Comparison of ENCODE assay signal across 8 cellular contexts in the genomic region with DNA sequence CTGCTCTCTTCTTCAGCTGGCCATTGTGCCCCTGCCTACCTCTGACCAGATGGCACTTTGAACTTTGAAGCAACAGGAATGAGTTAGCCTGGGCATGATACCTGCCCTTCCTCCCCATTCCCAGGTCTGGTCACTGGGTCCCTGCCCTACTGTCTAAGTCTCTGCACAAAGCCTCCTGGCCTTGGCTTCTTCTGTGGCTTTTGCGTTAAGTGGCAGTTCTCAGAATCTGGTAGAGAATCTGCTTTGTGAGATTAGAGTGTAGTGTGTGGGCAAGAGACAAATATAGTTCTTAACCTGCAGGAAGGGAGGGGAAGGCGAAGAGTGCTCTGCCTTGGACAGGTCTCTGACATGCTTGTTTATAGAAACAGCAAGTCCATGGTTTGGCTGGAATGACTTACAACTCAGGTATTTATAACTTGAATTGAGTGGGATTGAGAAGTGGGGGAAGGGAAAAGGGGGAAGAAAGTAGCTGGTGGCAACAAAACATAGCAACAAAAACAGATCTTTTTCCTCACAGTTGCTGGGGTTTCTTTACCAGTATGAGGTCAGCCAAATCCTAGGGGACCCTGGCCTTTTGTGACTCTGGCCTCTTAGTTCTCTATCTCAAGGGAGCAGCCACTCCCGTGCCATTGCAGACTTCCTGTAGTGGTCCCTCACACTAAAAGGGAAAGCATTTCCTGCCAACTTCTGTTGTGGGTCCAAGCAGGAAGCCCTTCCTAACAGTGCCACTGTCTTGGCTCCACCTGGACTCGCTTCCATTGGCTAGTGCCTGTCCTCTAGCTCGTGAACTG. TPM values are rescaled to one million over a fixed set of nuclear protein-coding genes. Genes with fewer than 3 reads are reported as not detected.
DNase-seq lines count a peak whose midpoint lies in the region; ATAC-seq and TF ChIP-seq lines count a peak whose summit lies in the region.

No MANE protein-coding gene starts in this region.

- intact Hi-C loops in left colon (cut with DNase I, micrococcal nuclease) = no loop called here

- no peaks in the 10 kb centered on the region for H3K27me3 Mint-ChIP-seq in stimulated activated naive CD8-positive, alpha-beta T cell treated with anti-CD3 and anti-CD28 coated beads, Interleukin-15, Interleukin-2, amounts not matched to agents 100 ng/mL and 50 ng/mL, for 24 hours
- no peaks in the 10 kb centered on the region for H3K27me3 Mint-ChIP-seq in progenitor cell of endocrine pancreas

- no peak overlapping the region for H3K4me3 Mint-ChIP-seq in stimulated activated naive CD8-positive, alpha-beta T cell treated with anti-CD3 and anti-CD28 coated beads, Interleukin-15, Interleukin-2, amounts not matched to agents 100 ng/mL and 50 ng/mL, for 24 hours
- no peak overlapping the region for H3K4me3 Mint-ChIP-seq in progenitor cell of endocrine pancreas (ENCODE audit: low read depth)

- peaks cover 48% of the 10 kb centered on the region for H3K4me1 Mint-ChIP-seq in stimulated activated naive CD8-positive, alpha-beta T cell treated with anti-CD3 and anti-CD28 coated beads, Interleukin-15, Interleukin-2, amounts not matched to agents 100 ng/mL and 50 ng/mL, for 24 hours (ENCODE audit: low read depth)
- peaks cover 19% of the 10 kb centered on the region for H3K4me1 Mint-ChIP-seq in progenitor cell of endocrine pancreas (ENCODE audit: low read depth)

- TF ChIP-seq CTCF in progenitor cell of endocrine pancreas (IDR thresholded peaks at IDR 0.05; ENCODE audit: unreplicated experiment) = no peak

- ATAC-seq in stimulated activated naive CD8-positive, alpha-beta T cell treated with anti-CD3 and anti-CD28 coated beads, Interleukin-15, Interleukin-2, amounts not matched to agents 100 U/mL and 50 U/mL, for 24 hours = no peak
- peak; percentile 67 for ATAC-seq in left colon
- no peak for ATAC-seq in HG02870 (IDR thresholded peaks at IDR 0.05; ENCODE audit: unreplicated experiment)
- ATAC-seq in HG03565 (IDR thresholded peaks at IDR 0.05; ENCODE audit: unreplicated experiment) = no peak

- H3K9me3 Mint-ChIP-seq in stimulated activated naive CD8-positive, alpha-beta T cell treated with anti-CD3 and anti-CD28 coated beads, Interleukin-15, Interleukin-2, amounts not matched to agents 100 ng/mL and 50 ng/mL, for 24 hours = no peaks in the 10 kb centered on the region
- no peaks in the 10 kb centered on the region for H3K9me3 Mint-ChIP-seq in progenitor cell of endocrine pancreas (ENCODE audit: low read depth)

- H3K36me3 Mint-ChIP-seq in stimulated activated naive CD8-positive, alpha-beta T cell treated with anti-CD3 and anti-CD28 coated beads, Interleukin-15, Interleukin-2, amounts not matched to agents 100 ng/mL and 50 ng/mL, for 24 hours (ENCODE audit: low read depth) = no peaks in the 10 kb centered on the region
- no peaks in the 10 kb centered on the region for H3K36me3 Mint-ChIP-seq in progenitor cell of endocrine pancreas (ENCODE audit: insufficient read depth)

- no peak for DNase-seq in stimulated activated naive CD8-positive, alpha-beta T cell treated with anti-CD3 and anti-CD28 coated beads, Interleukin-15, Interleukin-2, amounts not matched to agents 100 U/mL and 50 U/mL, for 24 hours
- DNase-seq in astrocyte of the hippocampus (ENCODE audit: low read depth, low spot score) (peak; percentile 88), left colon (no peak), progenitor cell of endocrine pancreas (ENCODE audit: low spot score, unreplicated experiment) (no peak), middle frontal gyrus (ENCODE audit: extremely low spot score, low spot score) (no peak)

- peak overlapping the region; percentile 75 for H3K27ac Mint-ChIP-seq in stimulated activated naive CD8-positive, alpha-beta T cell treated with anti-CD3 and anti-CD28 coated beads, Interleukin-15, Interleukin-2, amounts not matched to agents 100 ng/mL and 50 ng/mL, for 24 hours
- no peak overlapping the region for H3K27ac Mint-ChIP-seq in progenitor cell of endocrine pancreas

RNA-seq across cellular contexts. Expression of gene MAPKBP1, which starts 16.7 kb away (rescaled TPM):
- total RNA-seq in left colon = 10 to 100 TPM; 12.2 to 15.2 TPM
- total RNA-seq in progenitor cell of endocrine pancreas = 28.9 TPM in 2 replicates

RNA-seq across cellular contexts. Expression of gene JMJD7, which starts 36.9 kb away (rescaled TPM):
- total RNA-seq in left colon (10 to 100 TPM in 1 of 2 donors, 1 to 10 TPM in 1; 8.4 to 10.9 TPM), progenitor cell of endocrine pancreas (18.0 and 26.2 TPM in 2 replicates)

RNA-seq across cellular contexts. Expression of gene PLA2G4B, which starts 47.7 kb away (rescaled TPM):
- total RNA-seq in left colon = 1 to 10 TPM; 3.4 to 4.1 TPM
- total RNA-seq in progenitor cell of endocrine pancreas = 13.1 and 13.8 TPM in 2 replicates
